ENCODE assay signal across 9 cellular contexts in genomic region chr19:57192064-57192395, GRCh38. TPM values are rescaled to one million over a fixed set of nuclear protein-coding genes. Genes with fewer than 3 reads are reported as not detected.
DNase-seq lines count a peak whose midpoint lies in the region; ATAC-seq and TF ChIP-seq lines count a peak whose summit lies in the region.
"Had no signal": no experiment of that assay in that cellular context is flagged by ENCODE, and none has a peak within 500 bp of the region (broad histone marks: within the 10 kb centered on the region; RNA-seq: fewer than 3 reads in every experiment).

No MANE protein-coding gene starts in this region.

- ATAC-seq in DND-41 (ENCODE audit: insufficient read depth, low read depth) (no peak), natural killer cell (no peak), GM21526 (IDR thresholded peaks at IDR 0.05; ENCODE audit: low FRiP score, unreplicated experiment) (no peak), HG03442 (IDR thresholded peaks at IDR 0.05; ENCODE audit: unreplicated experiment) (no peak)

- no peaks in the 10 kb centered on the region for H3K9me2 ChIP-seq in MM.1S (replicated peaks; ENCODE audit: insufficient read depth, low read length)

- H3K4me2 ChIP-seq in DND-41 (ENCODE audit: insufficient read depth, low read length) (peak overlapping the region; percentile 95), MM.1S (ENCODE audit: low read depth, low read length) (peak overlapping the region; percentile 34; the same call in 1 of the 2 replicates)

- H3K27ac ChIP-seq in DND-41 (ENCODE audit: low read length) (peak overlapping the region; percentile 82), MM.1S (ENCODE audit: low read length) (no peak overlapping the region)
- H3K27ac ChIP-seq in effector memory CD4-positive, alpha-beta T cell (ENCODE audit: insufficient read depth, low read length, poor library complexity, severe bottlenecking), result peak overlapping the region; percentile 83

- H4K20me1 ChIP-seq in DND-41 (ENCODE audit: insufficient read depth, low read length), result peaks cover 12% of the 10 kb centered on the region; the same call in 1 of the 2 replicates
- H4K20me1 ChIP-seq in MM.1S (ENCODE audit: insufficient read depth, low read length), result no peaks in the 10 kb centered on the region

- intact Hi-C loops in natural killer cell (cut with micrococcal nuclease), result loop anchor here (2.0 kb wide), 1 partner anchor 89 kb away; the partner anchor contains the start of gene ZNF460

- peak overlapping the region; percentile 90 to 94 for H3K27ac Mint-ChIP-seq in natural killer cell

- peaks cover 2 to 3% of the 10 kb centered on the region in 2 donors for H3K9me3 Mint-ChIP-seq in natural killer cell

- H2AFZ ChIP-seq in DND-41 (ENCODE audit: low read depth, low read length), result peak overlapping the region; percentile 100
- H2AFZ ChIP-seq in MM.1S (ENCODE audit: low read length), result 0 out of 2 replicates have a peak overlapping the region, but pooled peaks have one; percentile 83

- peaks cover 30 to 38% of the 10 kb centered on the region in 2 donors for H3K4me1 Mint-ChIP-seq in natural killer cell

- peaks cover 32% of the 10 kb centered on the region for H3K9me3 ChIP-seq in DND-41 (ENCODE audit: insufficient read depth, low read length, severe bottlenecking)
- no peaks in the 10 kb centered on the region for H3K9me3 ChIP-seq in MM.1S (replicated peaks; ENCODE audit: insufficient read depth, low read length)
- H3K9me3 ChIP-seq in effector memory CD4-positive, alpha-beta T cell (ENCODE audit: control insufficient read depth, low read length), result no peaks in the 10 kb centered on the region

- H3K4me3 ChIP-seq in DND-41 (ENCODE audit: low read depth in 1 of 2, low read length in 2 of 2) (peak overlapping the region; percentile 96 to 99), MM.1S (ENCODE audit: low read length) (peak overlapping the region; percentile 55)
- H3K4me3 ChIP-seq in effector memory CD4-positive, alpha-beta T cell (ENCODE audit: insufficient read depth, low read depth, low read length, poor library complexity, severe bottlenecking), result peak overlapping the region; percentile 85

- peaks cover 7 to 11% of the 10 kb centered on the region in 2 donors for H3K27me3 Mint-ChIP-seq in natural killer cell (ENCODE audit: low read depth in 2 of 2)

- peaks cover 57% of the 10 kb centered on the region for H3K36me3 ChIP-seq in DND-41 (ENCODE audit: insufficient read depth, low read length)
- no peaks in the 10 kb centered on the region for H3K36me3 ChIP-seq in MM.1S (replicated peaks; ENCODE audit: insufficient read depth, low read length)
- H3K36me3 ChIP-seq in effector memory CD4-positive, alpha-beta T cell (ENCODE audit: control insufficient read depth, insufficient read depth, low read length), result peaks cover 36% of the 10 kb centered on the region

- peak overlapping the region; percentile 93 for H3K4me3 Mint-ChIP-seq in natural killer cell

- H3K9ac ChIP-seq in DND-41 (ENCODE audit: low read depth, low read length) (peak overlapping the region; percentile 89), MM.1S (ENCODE audit: low read length) (no peak overlapping the region)

- H3K27me3 ChIP-seq in DND-41 (ENCODE audit: insufficient read depth, low read length, poor library complexity), result no peaks in the 10 kb centered on the region
- no peaks in the 10 kb centered on the region for H3K27me3 ChIP-seq in MM.1S (replicated peaks; ENCODE audit: insufficient read depth, low read length)
- H3K27me3 ChIP-seq in effector memory CD4-positive, alpha-beta T cell (replicated peaks; ENCODE audit: control insufficient read depth, insufficient read depth, low read length, poor library complexity, severe bottlenecking), result no peaks in the 10 kb centered on the region

- TF ChIP-seq CTCF in DND-41 (IDR thresholded peaks at IDR 0.05; ENCODE audit: borderline replicate concordance, extremely low read depth, low read length, poor library complexity, severe bottlenecking) (no peak), MM.1S (IDR thresholded peaks at IDR 0.05; ENCODE audit: low read length) (no peak), natural killer cell (IDR thresholded peaks at IDR 0.05) (no peak)

- H3K4me1 ChIP-seq in DND-41 (ENCODE audit: insufficient read depth, low read length), result peaks cover 26% of the 10 kb centered on the region
- H3K4me1 ChIP-seq in MM.1S (ENCODE audit: low read length), result no peaks in the 10 kb centered on the region
- H3K4me1 ChIP-seq in effector memory CD4-positive, alpha-beta T cell (ENCODE audit: control insufficient read depth, insufficient read depth, low read length, poor library complexity, severe bottlenecking), result peaks cover 13% of the 10 kb centered on the region

- H3F3A ChIP-seq in MM.1S (ENCODE audit: insufficient read depth, low read length), result no peaks in the 10 kb centered on the region

- peaks cover 26% of the 10 kb centered on the region for H3K36me3 Mint-ChIP-seq in natural killer cell

- DNase-seq in DND-41 (no peak), MM.1S (no peak), natural killer cell (no peak), NCI-H526 (lab: John Stamatoyannopoulos, UW) (no peak)
- DNase-seq in effector memory CD4-positive, alpha-beta T cell, result no peak
- no peak for DNase-seq in activated CD4-positive, CD25-positive, alpha-beta regulatory T cell (lab: John Stamatoyannopoulos, UW)

- peaks cover 38% of the 10 kb centered on the region for H3K79me2 ChIP-seq in DND-41 (ENCODE audit: insufficient read depth, low read length)
- H3K79me2 ChIP-seq in MM.1S (ENCODE audit: low read length), result no peaks in the 10 kb centered on the region

RNA-seq across cellular contexts. Expression of gene ZNF264, which starts 0.7 kb away (rescaled TPM):
- total RNA-seq in natural killer cell, result 10 to 100 TPM; 50.4 to 62.1 (median 54.2) TPM

RNA-seq across cellular contexts. Expression of gene DUXA, which starts 24.7 kb away (rescaled TPM):
- not detected for total RNA-seq in natural killer cell
- total RNA-seq: RPMI7951 had no signal

RNA-seq across cellular contexts. Expression of gene AURKC, which starts 38.8 kb away (rescaled TPM):
- 1 to 10 TPM; 2.3 to 3.5 (median 2.8) TPM for total RNA-seq in natural killer cell

RNA-seq across cellular contexts. Expression of gene ZIM3, which starts 47.0 kb away (rescaled TPM):
- total RNA-seq in natural killer cell, result not detected
- total RNA-seq: RPMI7951 had no signal

RNA-seq across cellular contexts. Expression of gene ZNF805, which starts 48.4 kb away (rescaled TPM):
- 10 to 100 TPM; 25.9 to 32.7 (median 31.0) TPM for total RNA-seq in natural killer cell
